In genomic region chr2:238875161-238875530, GRCh38 we compare ENCODE assay signal across 18 cellular contexts. TPM values are rescaled to one million over a fixed set of nuclear protein-coding genes. Genes with fewer than 3 reads are reported as not detected.
DNase-seq lines count a peak whose midpoint lies in the region; ATAC-seq and TF ChIP-seq lines count a peak whose summit lies in the region.
"Had no signal": no experiment of that assay in that cellular context is flagged by ENCODE, and none has a peak within 500 bp of the region (broad histone marks: within the 10 kb centered on the region; RNA-seq: fewer than 3 reads in every experiment).

No MANE protein-coding gene starts in this region.

- no peak overlapping the region for H3K4me3 ChIP-seq in AG10803 (ENCODE audit: low read length)
- no peak overlapping the region for H3K4me3 ChIP-seq in PC-3 (ENCODE audit: low read length)
- H3K4me3 ChIP-seq: MG63, Peyer's patch had no signal

- no peak overlapping the region for H3K4me3 Mint-ChIP-seq in progenitor cell of endocrine pancreas (ENCODE audit: low read depth)
- H3K4me3 Mint-ChIP-seq: activated CD4-positive, alpha-beta memory T cell treated with anti-CD3 and anti-CD28 coated beads, Interleukin-2, amount 10 ng/mL, durations not matched to agents 7 days and 5 days; activated naive CD4-positive, alpha-beta T cell treated with anti-CD3 and anti-CD28 coated beads for 36 hours; B cell had no signal

- peak; percentile 57 for TF ChIP-seq CTCF in AG10803 (conservative IDR thresholded peaks at IDR 0.05; ENCODE audit: low read length)
- TF ChIP-seq CTCF in progenitor cell of endocrine pancreas (IDR thresholded peaks at IDR 0.05; ENCODE audit: unreplicated experiment) = peak; percentile 10
- TF ChIP-seq CTCF in PC-3 (conservative IDR thresholded peaks at IDR 0.05; ENCODE audit: low read depth, low read length) = no peak

- no peaks in the 10 kb centered on the region for H3K79me2 ChIP-seq in PC-3 (ENCODE audit: low read length)

- no peak overlapping the region for H3K27ac ChIP-seq in PC-3 (ENCODE audit: low read length)

- H3F3A ChIP-seq in PC-3 (ENCODE audit: low read length, unreplicated experiment) = no peaks in the 10 kb centered on the region

- no peak overlapping the region for H3K4me2 ChIP-seq in PC-3 (ENCODE audit: low read length)

- H3K27me3 Mint-ChIP-seq in progenitor cell of endocrine pancreas = peaks cover 17% of the 10 kb centered on the region
- H3K27me3 Mint-ChIP-seq: activated CD4-positive, alpha-beta memory T cell treated with anti-CD3 and anti-CD28 coated beads, Interleukin-2, amount 10 ng/mL, durations not matched to agents 7 days and 5 days had no signal

- DNase-seq in AG10803 (ENCODE audit: low read depth) = peak; percentile 70
- peak; percentile 37 for DNase-seq in RPMI7951 (ENCODE audit: low read depth)
- DNase-seq in fibroblast of peridontal ligament (ENCODE audit: extremely low read depth) = peak; percentile 58
- DNase-seq in progenitor cell of endocrine pancreas (ENCODE audit: low spot score, unreplicated experiment) = no peak
- DNase-seq in PC-3 = no peak
- DNase-seq in HUDEP-2 (lab: John Stamatoyannopoulos, UW; ENCODE audit: unreplicated experiment in 76 of 76) = no peak
- no peak for DNase-seq in NCI-H69 (lab: John Stamatoyannopoulos, UW)
- DNase-seq: activated CD4-positive, alpha-beta memory T cell treated with anti-CD3 and anti-CD28 coated beads, Interleukin-2, amount 10 ng/mL, durations not matched to agents 7 days and 5 days; activated naive CD4-positive, alpha-beta T cell treated with anti-CD3 and anti-CD28 coated beads for 36 hours; EL; left colon; MG63; NCI-H345; stimulated activated CD4-positive, alpha-beta T cell treated with anti-CD3 and anti-CD28 coated beads, Interleukin-12 subunit alpha, Interleukin-12 subunit beta, amount 100 ng/mL, for 4 hours; T-helper 9 cell had no signal

- intact Hi-C loops in PC-3 (cut with micrococcal nuclease) = loop anchor here (2.0 kb wide), 1 partner anchor 86 kb away; no protein-coding TSS in a partner anchor

- H3K4me1 Mint-ChIP-seq in progenitor cell of endocrine pancreas (ENCODE audit: low read depth) = no peaks in the 10 kb centered on the region
- H3K4me1 Mint-ChIP-seq: activated CD4-positive, alpha-beta memory T cell treated with anti-CD3 and anti-CD28 coated beads, Interleukin-2, amount 10 ng/mL, durations not matched to agents 7 days and 5 days; B cell had no signal

- POLR2A ChIA-PET in PC-3 (lab: Charles Lee; ENCODE audit: unreplicated experiment) = no interaction called here

- no TSS peak for BruUV-seq in PC-3 (replicated peaks; lab: Mats Ljungman, UMichigan)

- no peak overlapping the region for H3K27ac Mint-ChIP-seq in progenitor cell of endocrine pancreas
- H3K27ac Mint-ChIP-seq: activated CD4-positive, alpha-beta memory T cell treated with anti-CD3 and anti-CD28 coated beads, Interleukin-2, amount 10 ng/mL, durations not matched to agents 7 days and 5 days; activated naive CD4-positive, alpha-beta T cell treated with anti-CD3 and anti-CD28 coated beads for 36 hours; B cell had no signal

- CTCF ChIA-PET in PC-3 (lab: Charles Lee) = no interaction called here

- H3K9ac ChIP-seq in PC-3 (ENCODE audit: low read length) = no peak overlapping the region

- H2AFZ ChIP-seq in PC-3 (ENCODE audit: low read length) = no peak overlapping the region

- H3K36me3 Mint-ChIP-seq in progenitor cell of endocrine pancreas (ENCODE audit: insufficient read depth) = no peaks in the 10 kb centered on the region

- H3K9me3 ChIP-seq in PC-3 (ENCODE audit: low read length) = no peaks in the 10 kb centered on the region
- H3K9me3 ChIP-seq: MG63, Peyer's patch had no signal

- H3K27me3 ChIP-seq in PC-3 (ENCODE audit: low read length) = no peaks in the 10 kb centered on the region
- H3K27me3 ChIP-seq: MG63, Peyer's patch had no signal

- no peaks in the 10 kb centered on the region for H3K9me3 Mint-ChIP-seq in progenitor cell of endocrine pancreas (ENCODE audit: low read depth)

- H3K9me2 ChIP-seq in PC-3 (replicated peaks; ENCODE audit: low read length) = no peaks in the 10 kb centered on the region

- H3K36me3 ChIP-seq in PC-3 (ENCODE audit: low read depth, low read length) = no peaks in the 10 kb centered on the region
- H3K36me3 ChIP-seq: Peyer's patch had no signal

- no peaks in the 10 kb centered on the region for H4K20me1 ChIP-seq in PC-3 (ENCODE audit: low read length)

- H3K4me1 ChIP-seq in PC-3 (ENCODE audit: insufficient read depth, low read length) = no peaks in the 10 kb centered on the region
- H3K4me1 ChIP-seq: Peyer's patch had no signal

- ATAC-seq in PC-3 (no peak), HG02588 (IDR thresholded peaks at IDR 0.05; ENCODE audit: unreplicated experiment) (no peak)
- ATAC-seq: left colon had no signal

RNA-seq across cellular contexts. Expression of gene TWIST2, which starts 27.3 kb away (rescaled TPM):
- 94.9 and 102 TPM in 2 replicates for total RNA-seq in RPMI7951 (2014; rRNA removed; shearing (Covaris generic))
- total RNA-seq in progenitor cell of endocrine pancreas (not detected in 2 replicates), PC-3 (2014; rRNA removed) (4.4 and 5.8 TPM in 2 replicates)
- total RNA-seq: activated CD4-positive, alpha-beta memory T cell treated with anti-CD3 and anti-CD28 coated beads, Interleukin-2, amount 10 ng/mL, durations not matched to agents 7 days and 5 days; activated naive CD4-positive, alpha-beta T cell treated with anti-CD3 and anti-CD28 coated beads for 36 hours; B cell had no signal

Comparison
In these comparisons a context has a peak if more than half of its experiments do, and no peak if none do; other contexts are left out.
1. DNase-seq: peak in AG10803 (single experiment), RPMI7951 (single experiment) and fibroblast of peridontal ligament (single experiment); none in progenitor cell of endocrine pancreas (single experiment), PC-3 (single experiment), HUDEP-2 (0 of 76) and NCI-H69 (single experiment).
2. RNA of gene TWIST2, which starts 27.3 kb away (total RNA-seq): 94.9 to 102 TPM in RPMI7951; 4.4 to 5.8 TPM in PC-3 and not detected in progenitor cell of endocrine pancreas; every median in the first group is over 10 times any median in the second.